In genomic region chr18:13612111-13612997, GRCh38 we compare ENCODE assay signal across 9 cellular contexts.
A peak's percentile ranks its signal among the peaks of the same experiment; 100 is the strongest.
DNase-seq lines count a peak whose midpoint lies in the region; ATAC-seq and TF ChIP-seq lines count a peak whose summit lies in the region.
"Had no signal": no experiment of that assay in that cellular context is flagged by ENCODE, and none has a peak within 500 bp of the region (broad histone marks: within the 10 kb centered on the region; RNA-seq: fewer than 3 reads in every experiment).

No MANE protein-coding gene starts in this region.

- H3K9me3 Mint-ChIP-seq in T-cell, result no peaks in the 10 kb centered on the region

- H4K8ac ChIP-seq in mesendoderm (ENCODE audit: low read depth, low read length), result no peak overlapping the region

- H4K5ac ChIP-seq in mesendoderm (ENCODE audit: low read length), result no peak overlapping the region

- peak overlapping the region; percentile 45 for H3K56ac ChIP-seq in mesendoderm (ENCODE audit: low read length)

- peaks cover 4% of the 10 kb centered on the region for H3K36me3 Mint-ChIP-seq in T-cell

- H3K4me3 Mint-ChIP-seq in T-cell, result peak overlapping the region; percentile 74 to 96 (median 84)

- WGBS in mesendoderm (ENCODE audit: extremely low coverage, insufficient coverage, low lambda C conversion rate), result no CpG with 5 or more reads among the region's 20 CpGs

- peaks cover 81 to 94% (median 85%) of the 10 kb centered on the region in 3 donors for H3K4me1 Mint-ChIP-seq in T-cell

- H3K27ac ChIP-seq in angular gyrus (ENCODE audit: low read depth, low read length) (peak overlapping the region; percentile 93), mesendoderm (ENCODE audit: low read depth, low read length) (no peak overlapping the region)
- H3K27ac ChIP-seq: epithelial cell of prostate had no signal

- no peaks in the 10 kb centered on the region for H3K36me3 ChIP-seq in mesendoderm (ENCODE audit: control insufficient read depth, insufficient read depth, low read length)

- peak overlapping the region; percentile 6 for H3K23ac ChIP-seq in mesendoderm (ENCODE audit: low read length)

- in situ Hi-C loops in GM18951 (cut with MboI; ENCODE audit: low sequenced_read_pairs, unreplicated experiment), result loop anchor here (5.0 kb wide), 1 partner anchor 50 kb away; no protein-coding TSS in a partner anchor

- no peaks in the 10 kb centered on the region for H3K79me2 ChIP-seq in mesendoderm (ENCODE audit: control insufficient read depth, insufficient read depth, low read length)

- no peak overlapping the region for H2BK15ac ChIP-seq in mesendoderm (replicated peaks; ENCODE audit: low read depth)

- no peaks in the 10 kb centered on the region for H3K27me3 Mint-ChIP-seq in T-cell

- DNase-seq in T-cell (peak; percentile 47 to 81 (median 62)), mesendoderm (peak; percentile 70), EL (no peak), dedifferentiated amniotic fluid mesenchymal stem cell (ENCODE audit: extremely low spot score) (no peak)
- peak; percentile 35 to 67 for DNase-seq in stimulated activated CD8-positive, alpha-beta memory T cell treated with anti-CD3 and anti-CD28 coated beads, Interleukin-4, amount 100 ng/mL, for 4 hours (ENCODE audit: low read depth in 2 of 2, low spot score in 1 of 2)

- peak overlapping the region; percentile 54 for H3K9ac ChIP-seq in mesendoderm (ENCODE audit: low read length)

- peak overlapping the region; percentile 66 for H3K4me2 ChIP-seq in mesendoderm (ENCODE audit: low read length)

- ATAC-seq in HG03064 (IDR thresholded peaks at IDR 0.05; ENCODE audit: low read depth, unreplicated experiment) (peak; percentile 54), T-cell (replicated peaks in 1 of 4) (peak; percentile 69 to 80 (median 74))

- CTCF ChIA-PET in T-cell (lab: Charles Lee), result interaction anchor here (0.6 to 1.1 kb wide), 3 partner anchors 16 to 722 kb away, joined by 3 to 4 read pairs (median 3); no protein-coding TSS in a partner anchor

- no peak overlapping the region for H3K4me3 ChIP-seq in mesendoderm (ENCODE audit: low read length)

- no peak overlapping the region for H3K4ac ChIP-seq in mesendoderm (ENCODE audit: low read depth, low read length)

- peaks cover 10% of the 10 kb centered on the region for H3K4me1 ChIP-seq in mesendoderm (ENCODE audit: control insufficient read depth, low read depth, low read length)

- no peak overlapping the region for H3K18ac ChIP-seq in mesendoderm (ENCODE audit: low read length)

- POLR2A ChIA-PET in T-cell (lab: Charles Lee), result interaction anchor here (0.6 to 1.1 kb wide), 10 partner anchors 12 to 1309 kb away, joined by 3 to 12 read pairs (median 4); partner anchors contain the start of gene PTPN2 (in 1 of the 2)

- no peaks in the 10 kb centered on the region for H3K27me3 ChIP-seq in mesendoderm (ENCODE audit: insufficient read depth, low read length, poor library complexity)

- peak; percentile 49 for TF ChIP-seq POLR2A in GM18951 (IDR thresholded peaks at IDR 0.05; ENCODE audit: extremely low read depth, insufficient read depth, insufficient read length)

- H3K79me1 ChIP-seq in mesendoderm (ENCODE audit: low read length), result no peaks in the 10 kb centered on the region

- H3K27ac Mint-ChIP-seq in T-cell, result peak overlapping the region; percentile 81 to 91

- H2AK5ac ChIP-seq in mesendoderm (ENCODE audit: low read length), result no peak overlapping the region

- H2BK5ac ChIP-seq in mesendoderm (ENCODE audit: low read length), result no peak overlapping the region

- H2BK120ac ChIP-seq in mesendoderm (ENCODE audit: low read depth, low read length), result no peak overlapping the region

Comparison
In these comparisons a context has a peak if more than half of its experiments do, and no peak if none do; other contexts are left out.
1. DNase-seq: peak in T-cell (34 of 34), mesendoderm (single experiment) and stimulated activated CD8-positive, alpha-beta memory T cell treated with anti-CD3 and anti-CD28 coated beads, Interleukin-4, amount 100 ng/mL, for 4 hours (2 of 2); none in EL (single experiment) and dedifferentiated amniotic fluid mesenchymal stem cell (single experiment).